In genomic region chr5:147464211-147464610, GRCh38 we compare ENCODE assay signal across 9 cellular contexts. TPM values are rescaled to one million over a fixed set of nuclear protein-coding genes. Genes with fewer than 3 reads are reported as not detected.
A peak's percentile ranks its signal among the peaks of the same experiment; 100 is the strongest.
DNase-seq lines count a peak whose midpoint lies in the region; ATAC-seq and TF ChIP-seq lines count a peak whose summit lies in the region.
"Had no signal": no experiment of that assay in that cellular context is flagged by ENCODE, and none has a peak within 500 bp of the region (broad histone marks: within the 10 kb centered on the region; RNA-seq: fewer than 3 reads in every experiment).

No MANE protein-coding gene starts in this region.

- peak; percentile 87 for DNase-seq in DMS53 (lab: John Stamatoyannopoulos, UW)
- DNase-seq in astrocyte of the cerebellum (ENCODE audit: low read depth): no peak
- no peak for DNase-seq in lower lobe of right lung
- no peak for DNase-seq in activated T-cell treated with anti-CD3 and anti-CD28 coated beads, Interleukin-2, amount 50 U/mL, for 24 hours
- DNase-seq in left colon: no peak
- no peak for DNase-seq in activated CD4-positive, alpha-beta T cell treated with anti-CD3 and anti-CD28 coated beads for 1 hour

- no peaks in the 10 kb centered on the region for H3K27me3 ChIP-seq in lower lobe of right lung (ENCODE audit: low read depth)

- TF ChIP-seq EP300 in Ishikawa (IDR thresholded peaks at IDR 0.05; ENCODE audit: borderline replicate concordance): no peak

- no peak overlapping the region for H3K4me3 Mint-ChIP-seq in activated T-cell treated with anti-CD3 and anti-CD28 coated beads, Interleukin-2, amount 50 U/mL, for 24 hours
- H3K4me3 Mint-ChIP-seq in stimulated activated memory B cell treated with anti-CD40 and anti-IgM and Interleukin-4, amounts not matched to agents 10 μg/mL and 1 μg/mL and 100 μg/mL, for 72 hours: no peak overlapping the region

- ATAC-seq in lower lobe of right lung: peak in 1 of 2 donors; percentile 47
- no peak for ATAC-seq in left colon
- ATAC-seq in stimulated activated memory B cell treated with anti-CD40 and anti-IgM and Interleukin-4, amounts not matched to agents 10 μg/mL and 1 μg/mL and 100 μg/mL, for 72 hours: no peak

- TF ChIP-seq RAD21 in Ishikawa (IDR thresholded peaks at IDR 0.05; ENCODE audit: low read depth): peak; percentile 23; the same call in 1 of the 2 replicates

- H3K36me3 Mint-ChIP-seq in activated T-cell treated with anti-CD3 and anti-CD28 coated beads, Interleukin-2, amount 50 U/mL, for 24 hours (ENCODE audit: low read depth): no peaks in the 10 kb centered on the region
- no peaks in the 10 kb centered on the region for H3K36me3 Mint-ChIP-seq in stimulated activated memory B cell treated with anti-CD40 and anti-IgM and Interleukin-4, amounts not matched to agents 10 μg/mL and 1 μg/mL and 100 μg/mL, for 72 hours

- H3K27ac Mint-ChIP-seq in activated T-cell treated with anti-CD3 and anti-CD28 coated beads, Interleukin-2, amount 50 U/mL, for 24 hours: no peak overlapping the region
- no peak overlapping the region for H3K27ac Mint-ChIP-seq in stimulated activated memory B cell treated with anti-CD40 and anti-IgM and Interleukin-4, amounts not matched to agents 10 μg/mL and 1 μg/mL and 100 μg/mL, for 72 hours

- H3K36me3 ChIP-seq in lower lobe of right lung: no peaks in the 10 kb centered on the region
- H3K36me3 ChIP-seq: HAP-1 had no signal

- H3K27me3 Mint-ChIP-seq in activated T-cell treated with anti-CD3 and anti-CD28 coated beads, Interleukin-2, amount 50 U/mL, for 24 hours: peaks cover 21% of the 10 kb centered on the region
- H3K27me3 Mint-ChIP-seq in stimulated activated memory B cell treated with anti-CD40 and anti-IgM and Interleukin-4, amounts not matched to agents 10 μg/mL and 1 μg/mL and 100 μg/mL, for 72 hours: no peaks in the 10 kb centered on the region

- no peak overlapping the region for H3K27ac ChIP-seq in lower lobe of right lung

- H3K4me3 ChIP-seq in astrocyte of the cerebellum (ENCODE audit: low read depth, low read length) (no peak overlapping the region), lower lobe of right lung (no peak overlapping the region)
- H3K4me3 ChIP-seq: HAP-1 had no signal

- intact Hi-C loops in lower lobe of right lung (cut with DNase I) (no loop called here), left colon (cut with DNase I, micrococcal nuclease) (no loop called here)

- H3K4me1 ChIP-seq in lower lobe of right lung: peaks cover 9% of the 10 kb centered on the region

- H3K4me1 Mint-ChIP-seq in activated T-cell treated with anti-CD3 and anti-CD28 coated beads, Interleukin-2, amount 50 U/mL, for 24 hours (ENCODE audit: low read depth): no peaks in the 10 kb centered on the region
- H3K4me1 Mint-ChIP-seq in stimulated activated memory B cell treated with anti-CD40 and anti-IgM and Interleukin-4, amounts not matched to agents 10 μg/mL and 1 μg/mL and 100 μg/mL, for 72 hours: no peaks in the 10 kb centered on the region

- no peaks in the 10 kb centered on the region for H3K9me3 Mint-ChIP-seq in activated T-cell treated with anti-CD3 and anti-CD28 coated beads, Interleukin-2, amount 50 U/mL, for 24 hours
- no peaks in the 10 kb centered on the region for H3K9me3 Mint-ChIP-seq in stimulated activated memory B cell treated with anti-CD40 and anti-IgM and Interleukin-4, amounts not matched to agents 10 μg/mL and 1 μg/mL and 100 μg/mL, for 72 hours

- in situ Hi-C loops in astrocyte of the cerebellum (cut with HindIII; ENCODE audit: low sequenced_read_pairs): no loop called here

- H3K9me3 ChIP-seq in lower lobe of right lung: no peaks in the 10 kb centered on the region
- H3K9me3 ChIP-seq: HAP-1 had no signal

- TF ChIP-seq CTCF in astrocyte of the cerebellum (IDR thresholded peaks at IDR 0.05; ENCODE audit: low read depth, low read length, missing control alignments) (peak; percentile 51), lower lobe of right lung (IDR thresholded peaks at IDR 0.05) (peak; percentile 35)

TF ChIP-seq in Ishikawa, 13 proteins besides CTCF, POLR2A, EP300 and RAD21:
- TF ChIP-seq FOXM1 (IDR thresholded peaks at IDR 0.05; ENCODE audit: borderline replicate concordance, low read depth) (no peak), TCF12 (IDR thresholded peaks at IDR 0.05; ENCODE audit: low read depth) (no peak), ZBTB7A (IDR thresholded peaks at IDR 0.05; ENCODE audit: low read depth) (no peak), USF1 (IDR thresholded peaks at IDR 0.05) (no peak), NFIC (IDR thresholded peaks at IDR 0.05) (no peak), MAX (IDR thresholded peaks at IDR 0.05) (no peak), REST (IDR thresholded peaks at IDR 0.05; ENCODE audit: low read depth) (no peak), CEBPB (IDR thresholded peaks at IDR 0.05) (no peak), TEAD4 (IDR thresholded peaks at IDR 0.05) (no peak), EGR1 (IDR thresholded peaks at IDR 0.05) (no peak), TAF1 (IDR thresholded peaks at IDR 0.05; ENCODE audit: low read depth) (no peak), YY1 (IDR thresholded peaks at IDR 0.05; ENCODE audit: low read depth) (no peak)

RNA-seq across cellular contexts. Expression of gene DPYSL3, which starts 45.7 kb away (rescaled TPM):
- total RNA-seq in lower lobe of right lung (45.7 TPM), left colon (10 to 100 TPM in 1 of 2 donors, 1 to 10 TPM in 1; 10.0 to 23.9 TPM)
